ENCODE assay signal across 8 cellular contexts in the genomic region with DNA sequence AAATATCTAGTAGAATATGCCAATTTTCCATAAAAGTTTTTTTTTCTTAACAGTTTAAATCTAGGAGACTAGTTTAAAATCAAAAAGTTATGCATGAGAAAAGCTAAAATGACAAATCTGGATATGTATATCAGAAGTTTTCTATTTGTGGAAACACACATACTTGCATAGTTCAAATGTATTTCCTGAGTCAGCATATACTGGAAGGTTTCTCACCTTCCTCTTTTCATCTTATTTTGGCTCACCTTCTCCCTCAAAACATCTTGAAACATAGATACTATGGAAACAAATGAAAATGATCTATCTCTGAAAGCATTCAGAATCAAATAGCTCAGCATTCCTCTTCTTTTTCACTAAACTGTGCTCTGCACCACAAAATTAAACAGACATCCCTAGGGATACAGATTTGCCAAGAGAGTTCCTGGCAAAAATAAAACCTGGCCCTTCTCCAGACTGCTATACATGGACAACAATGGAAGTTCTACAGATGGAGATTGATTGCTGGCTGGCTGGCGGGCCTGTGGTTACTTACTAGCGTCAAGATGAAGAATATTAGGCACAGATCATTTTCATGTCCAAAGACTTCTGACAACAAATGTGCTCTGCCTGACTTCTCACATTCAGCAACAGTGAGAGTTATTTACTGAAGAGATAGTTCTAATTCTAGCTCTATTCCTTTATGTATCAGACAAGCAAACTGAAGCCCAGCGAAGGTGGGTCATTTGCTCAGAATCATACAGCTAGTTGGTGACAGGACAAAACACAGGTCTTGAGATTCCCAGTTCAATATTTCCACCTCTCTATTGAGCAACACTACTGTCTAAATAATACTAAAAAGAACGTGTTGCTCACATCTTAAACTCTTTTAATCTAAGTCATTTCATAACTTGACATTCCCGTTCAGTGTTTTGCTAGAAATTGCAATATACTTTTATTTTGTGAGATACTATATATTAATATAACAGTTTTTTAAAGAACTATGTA. TPM values are rescaled to one million over a fixed set of nuclear protein-coding genes. Genes with fewer than 3 reads are reported as not detected.
DNase-seq lines count a peak whose midpoint lies in the region; ATAC-seq lines count a peak whose summit lies in the region.

No MANE protein-coding gene starts in this region.

- ATAC-seq in Right ventricle myocardium inferior (peak; percentile 81), left lobe of liver (peak; percentile 68)
- no peak for ATAC-seq in activated CD4-positive, CD25-positive, alpha-beta regulatory T cell treated with anti-CD3 and anti-CD28 coated beads, Interleukin-2, amount 50 U/mL, for 24 hours

- intact Hi-C loops in Right ventricle myocardium inferior (cut with DNase I) (no loop called here), cardiac septum (cut with DNase I) (no loop called here)

- DNase-seq in Right ventricle myocardium inferior (ENCODE audit: missing footprints) (no peak), cardiac septum (ENCODE audit: low spot score) (no peak), astrocyte of the hippocampus (ENCODE audit: low read depth, low spot score) (peak; percentile 93), left lobe of liver (ENCODE audit: low spot score) (no peak), SKM-1 treated with dmso at 0.1 percent for 144 hours (lab: John Stamatoyannopoulos, UW; ENCODE audit: unreplicated experiment) (no peak), Kasumi-1 (lab: John Stamatoyannopoulos, UW) (no peak), ecto neural progenitor cell (ENCODE audit: low spot score) (no peak)

RNA-seq across cellular contexts. Expression of a gene that starts 26.6 kb away (rescaled TPM):
- total RNA-seq in Right ventricle myocardium inferior (6.7 TPM), cardiac septum (7.5 TPM), left lobe of liver (10.7 TPM)

Comparison
In these comparisons a context has a peak if more than half of its experiments do, and no peak if none do; other contexts are left out.
1. ATAC-seq: peak in Right ventricle myocardium inferior (single experiment) and left lobe of liver (single experiment); none in activated CD4-positive, CD25-positive, alpha-beta regulatory T cell treated with anti-CD3 and anti-CD28 coated beads, Interleukin-2, amount 50 U/mL, for 24 hours (0 of 2).